In the genomic region with DNA sequence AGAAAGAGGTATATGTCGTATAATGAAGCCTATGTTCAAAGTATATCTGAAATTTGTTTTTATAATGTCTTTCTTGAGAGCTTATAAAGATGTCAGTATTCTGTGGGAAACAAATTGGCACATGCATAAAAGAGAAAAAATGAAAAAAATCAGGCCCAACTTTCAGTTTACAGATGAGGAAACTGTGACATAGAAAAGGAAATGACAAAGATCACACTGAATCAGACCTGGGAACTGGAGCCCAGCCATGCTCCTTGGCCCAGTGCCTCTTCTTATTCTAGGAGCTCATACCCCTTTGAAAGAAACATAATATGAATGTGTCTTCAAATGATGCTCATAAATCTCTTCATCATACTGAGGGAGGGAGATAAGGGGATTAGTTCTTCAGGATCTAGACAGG, we compare ENCODE assay signal across 9 cellular contexts. TPM values are rescaled to one million over a fixed set of nuclear protein-coding genes. Genes with fewer than 3 reads are reported as not detected.
DNase-seq lines count a peak whose midpoint lies in the region; ATAC-seq, FAIRE-seq and TF ChIP-seq lines count a peak whose summit lies in the region.
"Had no signal": no experiment of that assay in that cellular context is flagged by ENCODE, and none has a peak within 500 bp of the region (broad histone marks: within the 10 kb centered on the region; RNA-seq: fewer than 3 reads in every experiment).

No MANE protein-coding gene starts in this region.

- POLR2A ChIA-PET in RWPE1 (lab: Yijun Ruan, JAX; ENCODE audit: low non-redundant PET) = interaction anchor here (0.6 kb wide), 2 partner anchors 87 to 366 kb away, joined by 3 to 4 read pairs; a partner anchor contains a TSS

- H3K9me3 Mint-ChIP-seq in endothelial cell (ENCODE audit: unreplicated experiment) = no peaks in the 10 kb centered on the region

- peaks cover 14% of the 10 kb centered on the region for H3K4me1 Mint-ChIP-seq in endothelial cell (ENCODE audit: unreplicated experiment)

- H3K9ac ChIP-seq in parathyroid adenoma = no peak overlapping the region

- peak overlapping the region; percentile 64 for H3K4me2 ChIP-seq in parathyroid adenoma (ENCODE audit: low read length)

- CTCF ChIA-PET in RWPE1 (lab: Yijun Ruan, JAX) = interaction anchor here (1.4 kb wide), 1 partner anchor 9 kb away, joined by 4 read pairs; no protein-coding TSS in a partner anchor

- H3K27me3 Mint-ChIP-seq in endothelial cell (ENCODE audit: unreplicated experiment) = peaks cover 3% of the 10 kb centered on the region

- H3K27ac ChIP-seq in RWPE1 (peak overlapping the region; percentile 20; the same call in 1 of the 2 replicates), parathyroid adenoma (peak overlapping the region; percentile 90)

- H3K4me3 ChIP-seq in parathyroid adenoma (ENCODE audit: low read depth, low read length) = peak overlapping the region; percentile 79

- H3K4me3 Mint-ChIP-seq in endothelial cell (ENCODE audit: unreplicated experiment) = peak overlapping the region; percentile 29

- no peaks in the 10 kb centered on the region for H3K9me3 ChIP-seq in parathyroid adenoma (ENCODE audit: control insufficient read depth, low read length)

- H2AFZ ChIP-seq in parathyroid adenoma = no peak overlapping the region

- peak overlapping the region; percentile 16 for H3K27ac Mint-ChIP-seq in endothelial cell (ENCODE audit: unreplicated experiment)

- H3K79me2 ChIP-seq in parathyroid adenoma = no peaks in the 10 kb centered on the region

- ATAC-seq in HG03108 (IDR thresholded peaks at IDR 0.05; ENCODE audit: unreplicated experiment) (no peak), HG03460 (IDR thresholded peaks at IDR 0.05; ENCODE audit: unreplicated experiment) (no peak)

- H3K4me1 ChIP-seq in parathyroid adenoma = peaks cover 20% of the 10 kb centered on the region

- TF ChIP-seq CTCF in RWPE1 (conservative IDR thresholded peaks at IDR 0.05; ENCODE audit: low read depth) = no peak
- TF ChIP-seq CTCF in endothelial cell (IDR thresholded peaks at IDR 0.05; ENCODE audit: unreplicated experiment) = no peak
- TF ChIP-seq CTCF in parathyroid adenoma (IDR thresholded peaks at IDR 0.05) = no peak

- no peaks in the 10 kb centered on the region for H3K36me3 ChIP-seq in parathyroid adenoma (ENCODE audit: control insufficient read depth, insufficient read depth, low read length)

- H3K36me3 Mint-ChIP-seq in endothelial cell (ENCODE audit: low read depth, unreplicated experiment) = peaks cover 28% of the 10 kb centered on the region

- H3K27me3 ChIP-seq in parathyroid adenoma (ENCODE audit: control insufficient read depth, insufficient read depth, low read length) = no peaks in the 10 kb centered on the region

- peak; percentile 66 for FAIRE-seq in GM19239 (lab: Jason Lieb, UNC)

- DNase-seq in GM19239 (ENCODE audit: insufficient read length, low spot score) (no peak), RWPE1 (ENCODE audit: low spot score) (no peak), endothelial cell (ENCODE audit: low spot score) (no peak), NCI-H1436 (lab: John Stamatoyannopoulos, UW) (no peak)
- no peak for DNase-seq in activated CD8-positive, alpha-beta memory T cell treated with anti-CD3 and anti-CD28 coated beads, Interleukin-2, amount 50 U/mL, for 4 hours
- DNase-seq: SIG-M5 had no signal

RNA-seq across cellular contexts. Expression of a gene that starts 48.4 kb away (rescaled TPM):
- total RNA-seq in endothelial cell (ENCODE audit: unreplicated experiment) = 51.1 TPM
